Comparison of ENCODE assay signal across 12 cellular contexts in the genomic region with DNA sequence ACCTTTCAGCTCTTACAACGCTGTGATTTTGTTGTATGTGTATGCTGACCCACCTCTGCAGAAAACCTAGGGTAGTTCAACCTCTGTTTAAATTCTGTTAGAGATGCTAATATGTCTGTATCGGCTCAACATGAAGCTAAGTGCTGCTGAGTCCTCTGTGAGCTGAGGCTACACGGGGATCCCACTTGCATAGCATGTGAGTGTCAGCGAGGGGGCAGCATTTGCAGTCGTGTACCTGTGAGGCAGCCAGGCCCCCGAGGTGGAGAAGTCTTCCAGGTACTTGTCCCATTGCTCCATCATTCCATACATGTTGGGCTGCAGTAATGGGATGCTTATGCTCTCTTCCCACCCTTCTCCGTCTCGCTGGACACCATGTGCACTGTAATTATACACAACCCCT. TPM values are rescaled to one million over a fixed set of nuclear protein-coding genes. Genes with fewer than 3 reads are reported as not detected.
DNase-seq lines count a peak whose midpoint lies in the region; ATAC-seq and TF ChIP-seq lines count a peak whose summit lies in the region.
"Had no signal": no experiment of that assay in that cellular context is flagged by ENCODE, and none has a peak within 500 bp of the region (broad histone marks: within the 10 kb centered on the region; RNA-seq: fewer than 3 reads in every experiment).

No MANE protein-coding gene starts in this region.

- no peak overlapping the region for H3K27ac Mint-ChIP-seq in WTC11

- no peaks in the 10 kb centered on the region for H4K20me1 ChIP-seq in hepatocyte (ENCODE audit: insufficient read depth, poor library complexity, severe bottlenecking)

- no peak for DNase-seq in Right ventricle myocardium inferior (ENCODE audit: missing footprints)
- DNase-seq in cardiac septum (ENCODE audit: low spot score) = no peak
- peak; percentile 56 for DNase-seq in WTC11 (ENCODE audit: low spot score)
- DNase-seq in hepatocyte (ENCODE audit: low spot score) = peak; percentile 30
- no peak for DNase-seq in left lung
- DNase-seq in SKM-1 (lab: John Stamatoyannopoulos, UW; ENCODE audit: unreplicated experiment) = no peak
- DNase-seq: effector CD8-positive, alpha-beta T cell; NCI-H1436 had no signal

- WGBS in hepatocyte (ENCODE audit: low lambda C conversion rate, missing lambda C conversion rate) = 67% methylated on average over 8 of the region's 8 CpGs

- no peaks in the 10 kb centered on the region for H3K9me3 Mint-ChIP-seq in WTC11

- H3K27ac ChIP-seq in hepatocyte (no peak overlapping the region), left lung (no peak overlapping the region)

- H3K36me3 ChIP-seq in hepatocyte (replicated peaks; ENCODE audit: insufficient read depth, low read depth) (no peaks in the 10 kb centered on the region), left lung (peaks cover 0 to 16% of the 10 kb centered on the region in 2 donors)

- CTCF ChIA-PET in WTC11 (lab: Charles Lee) = interaction anchor here (0.5 to 1.5 kb wide), 9 partner anchors 11 to 383 kb away, joined by 3 to 7 read pairs (median 4); partner anchors contain the start of gene TIMP4

- TF ChIP-seq CTCF in WTC11 (IDR thresholded peaks at IDR 0.05) = peak; percentile 30; the same call in 1 of the 2 replicates
- no peak for TF ChIP-seq CTCF in hepatocyte (IDR thresholded peaks at IDR 0.05; ENCODE audit: poor library complexity)
- no peak for TF ChIP-seq CTCF in left lung (IDR thresholded peaks at IDR 0.05)

- ATAC-seq in Right ventricle myocardium inferior (peak; percentile 44), WTC11 (peak; percentile 68), left lung (no peak), HG02852 (IDR thresholded peaks at IDR 0.05; ENCODE audit: unreplicated experiment) (no peak), GM21825 (IDR thresholded peaks at IDR 0.05; ENCODE audit: unreplicated experiment) (no peak)

- no peaks in the 10 kb centered on the region for H3K79me2 ChIP-seq in hepatocyte

- H3K9me3 ChIP-seq in hepatocyte (ENCODE audit: low read depth) (no peaks in the 10 kb centered on the region), left lung (no peaks in the 10 kb centered on the region)

- H3K27me3 Mint-ChIP-seq in WTC11 (ENCODE audit: low read depth) = no peaks in the 10 kb centered on the region

- H2AFZ ChIP-seq in hepatocyte = no peak overlapping the region

- H3K36me3 Mint-ChIP-seq in WTC11 = peaks cover 8% of the 10 kb centered on the region; the same call in 1 of the 2 replicates

- POLR2A ChIA-PET in WTC11 (lab: Charles Lee) = interaction anchor here (0.6 kb wide), 1 partner anchor 36 kb away, joined by 4 read pairs; no protein-coding TSS in a partner anchor

- H3K4me3 Mint-ChIP-seq in WTC11 = no peak overlapping the region

- H3K9me2 ChIP-seq in hepatocyte (replicated peaks; ENCODE audit: insufficient read depth) = no peaks in the 10 kb centered on the region

- H3K4me3 ChIP-seq in hepatocyte (no peak overlapping the region), left lung (no peak overlapping the region)

- H3K4me2 ChIP-seq in hepatocyte = no peak overlapping the region

- H3K4me1 ChIP-seq in hepatocyte (ENCODE audit: insufficient read depth) (no peaks in the 10 kb centered on the region), left lung (no peaks in the 10 kb centered on the region)

- H3K27me3 ChIP-seq in hepatocyte (no peaks in the 10 kb centered on the region), left lung (no peaks in the 10 kb centered on the region)

- H3K4me1 Mint-ChIP-seq in WTC11 = peaks cover 22% of the 10 kb centered on the region

- intact Hi-C loops in Right ventricle myocardium inferior (cut with DNase I) (no loop called here), cardiac septum (cut with DNase I) (no loop called here), left lung (cut with DNase I) (no loop called here)

TF ChIP-seq in WTC11, 78 proteins besides CTCF, POLR2A, EP300 and RAD21:
- TF ChIP-seq, protein P1, sequence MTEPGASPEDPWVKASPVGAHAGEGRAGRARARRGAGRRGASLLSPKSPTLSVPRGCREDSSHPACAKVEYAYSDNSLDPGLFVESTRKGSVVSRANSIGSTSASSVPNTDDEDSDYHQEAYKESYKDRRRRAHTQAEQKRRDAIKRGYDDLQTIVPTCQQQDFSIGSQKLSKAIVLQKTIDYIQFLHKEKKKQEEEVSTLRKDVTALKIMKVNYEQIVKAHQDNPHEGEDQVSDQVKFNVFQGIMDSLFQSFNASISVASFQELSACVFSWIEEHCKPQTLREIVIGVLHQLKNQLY (CRISPR knock-in tag; IDR thresholded peaks at IDR 0.05) = no peak
- TF ChIP-seq ATF6 (CRISPR knock-in tag; IDR thresholded peaks at IDR 0.05) = no peak

RNA-seq across cellular contexts. Expression of gene MKRN2OS, which starts 3.7 kb away (rescaled TPM):
- total RNA-seq in Right ventricle myocardium inferior (not detected), cardiac septum (0.48 TPM), WTC11 (2021) (0.48 to 0.87 TPM in 2 of 3 replicates, not detected in the other), hepatocyte (2.8 and 3.0 TPM in 2 replicates), left lung (1 to 10 TPM in 1 of 2 donors, under 1 TPM in 1; 0.52 to 1.6 TPM)
- polyA plus RNA-seq in hepatocyte = 2.6 and 3.3 TPM in 2 replicates
- total RNA-seq: right cardiac atrium, temporal lobe had no signal

RNA-seq across cellular contexts. Expression of gene MKRN2, which starts 15.3 kb away (rescaled TPM):
- total RNA-seq in Right ventricle myocardium inferior (31.0 TPM), cardiac septum (27.9 TPM), WTC11 (2021) (18.2 to 20.6 TPM (median 19.6 TPM) in 3 replicates), hepatocyte (29.2 and 30.1 TPM in 2 replicates), left lung (10 to 100 TPM; 20.3 to 23.4 TPM)
- 22.6 and 24.6 TPM in 2 replicates for polyA plus RNA-seq in hepatocyte

RNA-seq across cellular contexts. Expression of gene TSEN2, which starts 57.3 kb away (rescaled TPM):
- total RNA-seq in Right ventricle myocardium inferior = 24.1 TPM
- 11.1 TPM for total RNA-seq in cardiac septum
- 19.9 to 21.1 TPM (median 20.2 TPM) in 3 replicates for total RNA-seq in WTC11 (2021)
- total RNA-seq in hepatocyte = 7.8 and 9.6 TPM in 2 replicates
- 17.8 and 23.2 TPM in 2 replicates for polyA plus RNA-seq in hepatocyte
- total RNA-seq in left lung = 10 to 100 TPM in 1 of 2 donors, 1 to 10 TPM in 1; 8.1 to 15.1 TPM

Comparison
In these comparisons a context has a peak if more than half of its experiments do, and no peak if none do; other contexts are left out.
1. ATAC-seq: peak in Right ventricle myocardium inferior (single experiment) and WTC11 (single experiment); none in left lung (single experiment), HG02852 (single experiment) and GM21825 (single experiment).
2. DNase-seq: peak in WTC11 (single experiment) and hepatocyte (single experiment); none in Right ventricle myocardium inferior (single experiment), cardiac septum (single experiment), left lung (0 of 2) and SKM-1 (single experiment).